Comparison of ENCODE assay signal across 36 cellular contexts in genomic region chr1:5737081-5737480, GRCh38.
"Had no signal": no experiment of that assay in that cellular context is flagged by ENCODE, and none has a peak within 500 bp of the region (broad histone marks: within the 10 kb centered on the region; RNA-seq: fewer than 3 reads in every experiment).

No MANE protein-coding gene starts in this region.

- ATAC-seq: activated CD4-positive, alpha-beta T cell treated with anti-CD3 and anti-CD28 coated beads for 36 hours; activated CD4-positive, CD25-positive, alpha-beta regulatory T cell treated with anti-CD3 and anti-CD28 coated beads, Interleukin-2, amount 50 U/mL, for 24 hours; activated CD8-positive, alpha-beta T cell treated with anti-CD3 and anti-CD28 coated beads, Interleukin-2, amount 10 ng/mL, durations not matched to agents 7 days and 5 days; activated naive CD4-positive, alpha-beta T cell treated with anti-CD3 and anti-CD28 coated beads, Interleukin-2, amount 50 U/mL, for 72 hours; activated T-cell treated with anti-CD3 and anti-CD28 coated beads, Interleukin-2, amount 50 U/mL, for 4 hours; activated T-cell treated with anti-CD3 and anti-CD28 coated beads, Interleukin-2, amount 50 U/mL, for 72 hours; activated T-helper 17 cell treated with anti-CD3 and anti-CD28 coated beads, Interleukin-2, amount 50 U/mL, for 72 hours; body of pancreas; WTC11 had no signal

- FAIRE-seq: astrocyte, colon had no signal

- H3K4me3 ChIP-seq: adrenal gland, body of pancreas, breast epithelium had no signal

- H3K9me3 ChIP-seq: adrenal gland, body of pancreas, breast epithelium had no signal

- H3K36me3 ChIP-seq: adrenal gland, brain microvascular endothelial cell, breast epithelium, WERI-Rb-1 had no signal

- H3K27ac ChIP-seq: adrenal gland, body of pancreas, brain microvascular endothelial cell, breast epithelium, WERI-Rb-1 had no signal

- H3K4me1 ChIP-seq: adrenal gland, body of pancreas, breast epithelium had no signal

- H3K27me3 ChIP-seq: body of pancreas, brain microvascular endothelial cell had no signal

- DNase-seq: activated CD4-positive, alpha-beta memory T cell treated with anti-CD3 and anti-CD28 coated beads, Interleukin-2, amount 10 ng/mL, durations not matched to agents 7 days and 5 days; activated CD4-positive, alpha-beta T cell treated with anti-CD3 and anti-CD28 coated beads for 1 hour; activated CD4-positive, alpha-beta T cell treated with anti-CD3 and anti-CD28 coated beads for 36 hours; activated CD4-positive, alpha-beta T cell treated with anti-CD3 and anti-CD28 coated beads for 48 hours; activated CD4-positive, alpha-beta T cell treated with anti-CD3 and anti-CD28 coated beads, Interleukin-2, amount 10 ng/mL, durations not matched to agents 7 days and 5 days; activated CD4-positive, alpha-beta T cell treated with anti-CD3 and anti-CD28 coated beads, Interleukin-2, amount 50 U/mL, for 48 hours; activated CD4-positive, CD25-positive, alpha-beta regulatory T cell; activated CD8-positive, alpha-beta memory T cell treated with anti-CD3 and anti-CD28 coated beads for 24 hours; activated CD8-positive, alpha-beta memory T cell treated with anti-CD3 and anti-CD28 coated beads, Interleukin-2, amount 50 U/mL, for 4 hours; activated CD8-positive, alpha-beta T cell treated with anti-CD3 and anti-CD28 coated beads, Interleukin-2, amount 10 ng/mL, durations not matched to agents 7 days and 5 days; activated effector memory CD4-positive, alpha-beta T cell treated with anti-CD3 and anti-CD28 coated beads, Interleukin-2, amount 50 U/mL, for 16 hours; activated gamma-delta T cell treated with Interleukin-2 at 50 U/mL for 16 hours; activated naive CD4-positive, alpha-beta T cell; activated naive CD4-positive, alpha-beta T cell treated with anti-CD3 and anti-CD28 coated beads for 36 hours; activated naive CD4-positive, alpha-beta T cell treated with anti-CD3 and anti-CD28 coated beads, Interleukin-2, amount 50 U/mL, for 16 hours; activated naive CD8-positive, alpha-beta T cell treated with anti-CD3 and anti-CD28 coated beads for 36 hours; activated T-cell treated with anti-CD3 and anti-CD28 coated beads for 4 hours; activated T-cell treated with anti-CD3 and anti-CD28 coated beads, Interleukin-2, amount 50 U/mL, for 1 hour; activated T-cell treated with anti-CD3 and anti-CD28 coated beads, Interleukin-2, amount 50 U/mL, for 4 hours; activated T-cell treated with anti-CD3 and anti-CD28 coated beads, Interleukin-2, amount 50 U/mL, for 72 hours; adrenal gland; amniotic stem cell; aorta; body of pancreas; brain microvascular endothelial cell; central memory CD4-positive, alpha-beta T cell; T-helper 2 cell; T-helper 9 cell; WERI-Rb-1 had no signal
